Comparison of ENCODE assay signal across 14 cellular contexts in genomic region chr20:56859751-56860366, GRCh38.
DNase-seq lines count a peak whose midpoint lies in the region; ATAC-seq and TF ChIP-seq lines count a peak whose summit lies in the region.
"Had no signal": no experiment of that assay in that cellular context is flagged by ENCODE, and none has a peak within 500 bp of the region (broad histone marks: within the 10 kb centered on the region; RNA-seq: fewer than 3 reads in every experiment).

No MANE protein-coding gene starts in this region.

- no peaks in the 10 kb centered on the region for H3K9me3 Mint-ChIP-seq in nephron progenitor cell
- H3K9me3 Mint-ChIP-seq: activated naive CD4-positive, alpha-beta T cell treated with anti-CD3 and anti-CD28 coated beads for 36 hours; nephron had no signal

- H3K36me3 ChIP-seq in BJ (ENCODE audit: control insufficient read depth, insufficient read depth, low read length) = no peaks in the 10 kb centered on the region

- in situ Hi-C loops in GM13977 (cut with MboI; ENCODE audit: low pct_unique_long_range_greater_than_20kb, low sequenced_read_pairs, unreplicated experiment) = no loop called here

- no peak for DNase-seq in BJ (ENCODE audit: low read depth)
- DNase-seq in RPMI7951 (ENCODE audit: low read depth) = peak; percentile 72
- DNase-seq in foreskin melanocyte = peak; percentile 32
- peak; percentile 49 for DNase-seq in nephron progenitor cell
- DNase-seq in NCI-H2081 treated with DMSO at 0.1 percent for 48 hours (lab: John Stamatoyannopoulos, UW) = no peak
- DNase-seq in GM13977 (ENCODE audit: low spot score) = no peak
- no peak for DNase-seq in T-helper 17 cell
- no peak for DNase-seq in NCI-H2107 treated with DMSO at 0.1 percent for 48 hours (lab: John Stamatoyannopoulos, UW; ENCODE audit: unreplicated experiment)
- DNase-seq: activated CD8-positive, alpha-beta memory T cell treated with anti-CD3 and anti-CD28 coated beads, Interleukin-2, amount 10 ng/mL, durations not matched to agents 7 days and 5 days; activated naive CD4-positive, alpha-beta T cell treated with anti-CD3 and anti-CD28 coated beads for 36 hours; CD8-positive, alpha-beta memory T cell; head of caudate nucleus had no signal

- ATAC-seq in T-helper 17 cell = no peak
- ATAC-seq: activated CD8-positive, alpha-beta memory T cell treated with anti-CD3 and anti-CD28 coated beads, Interleukin-2, amount 10 ng/mL, durations not matched to agents 7 days and 5 days had no signal

- peaks cover 7% of the 10 kb centered on the region for H3K27me3 Mint-ChIP-seq in nephron progenitor cell (ENCODE audit: low read depth, poor library complexity)
- H3K27me3 Mint-ChIP-seq in T-helper 17 cell = peaks cover 38% of the 10 kb centered on the region

- H3K4me3 Mint-ChIP-seq in nephron progenitor cell = peak overlapping the region; percentile 65
- no peak overlapping the region for H3K4me3 Mint-ChIP-seq in T-helper 17 cell
- H3K4me3 Mint-ChIP-seq: activated CD8-positive, alpha-beta memory T cell treated with anti-CD3 and anti-CD28 coated beads, Interleukin-2, amount 10 ng/mL, durations not matched to agents 7 days and 5 days; activated naive CD4-positive, alpha-beta T cell treated with anti-CD3 and anti-CD28 coated beads for 36 hours; CD8-positive, alpha-beta memory T cell; nephron; stimulated activated memory B cell treated with anti-CD40 and anti-IgM and Interleukin-4, amounts not matched to agents 10 μg/mL and 1 μg/mL and 100 μg/mL, for 72 hours had no signal

- no peak overlapping the region for H3K27ac Mint-ChIP-seq in nephron progenitor cell
- no peak overlapping the region for H3K27ac Mint-ChIP-seq in T-helper 17 cell
- H3K27ac Mint-ChIP-seq: activated CD8-positive, alpha-beta memory T cell treated with anti-CD3 and anti-CD28 coated beads, Interleukin-2, amount 10 ng/mL, durations not matched to agents 7 days and 5 days; activated naive CD4-positive, alpha-beta T cell treated with anti-CD3 and anti-CD28 coated beads for 36 hours; CD8-positive, alpha-beta memory T cell; stimulated activated memory B cell treated with anti-CD40 and anti-IgM and Interleukin-4, amounts not matched to agents 10 μg/mL and 1 μg/mL and 100 μg/mL, for 72 hours had no signal

- H3K9me3 ChIP-seq in T-helper 17 cell (ENCODE audit: control insufficient read depth, low read length, poor library complexity, severe bottlenecking) = no peaks in the 10 kb centered on the region

- H3K4me1 Mint-ChIP-seq in nephron progenitor cell = peaks cover 55% of the 10 kb centered on the region
- H3K4me1 Mint-ChIP-seq in T-helper 17 cell = no peaks in the 10 kb centered on the region
- H3K4me1 Mint-ChIP-seq: activated CD8-positive, alpha-beta memory T cell treated with anti-CD3 and anti-CD28 coated beads, Interleukin-2, amount 10 ng/mL, durations not matched to agents 7 days and 5 days; CD8-positive, alpha-beta memory T cell; stimulated activated memory B cell treated with anti-CD40 and anti-IgM and Interleukin-4, amounts not matched to agents 10 μg/mL and 1 μg/mL and 100 μg/mL, for 72 hours had no signal

- peaks cover 19% of the 10 kb centered on the region for H3K27me3 ChIP-seq in BJ (ENCODE audit: control insufficient read depth, insufficient read depth, low read length)

- H3K36me3 Mint-ChIP-seq in nephron progenitor cell (ENCODE audit: low read depth) (no peaks in the 10 kb centered on the region), T-helper 17 cell (ENCODE audit: low read depth) (no peaks in the 10 kb centered on the region)
- H3K36me3 Mint-ChIP-seq: activated CD8-positive, alpha-beta memory T cell treated with anti-CD3 and anti-CD28 coated beads, Interleukin-2, amount 10 ng/mL, durations not matched to agents 7 days and 5 days; CD8-positive, alpha-beta memory T cell; stimulated activated memory B cell treated with anti-CD40 and anti-IgM and Interleukin-4, amounts not matched to agents 10 μg/mL and 1 μg/mL and 100 μg/mL, for 72 hours had no signal

- POLR2A ChIA-PET in BJ (lab: Charles Lee) = interaction anchor here (0.6 kb wide), 1 partner anchor 262 kb away, joined by 8 read pairs; no protein-coding TSS in a partner anchor

- CTCF ChIA-PET in BJ (lab: Yijun Ruan, JAX) = interaction anchor here (0.6 to 2.5 kb wide), 5 partner anchors 9 to 1556 kb away, joined by 3 to 9 read pairs (median 5); no protein-coding TSS in a partner anchor

- H3K4me3 ChIP-seq in BJ (ENCODE audit: low read depth, low read length) = peak overlapping the region; percentile 18; the same call in 1 of the 2 replicates

- TF ChIP-seq CTCF in BJ (IDR thresholded peaks at IDR 0.05; ENCODE audit: insufficient read depth, low read depth, low read length) (no peak), nephron progenitor cell (IDR thresholded peaks at IDR 0.05) (no peak), GM13977 (IDR thresholded peaks at IDR 0.05; ENCODE audit: extremely low read depth, insufficient read depth, missing control alignments) (no peak)

Comparison
In these comparisons a context has a peak if more than half of its experiments do, and no peak if none do; other contexts are left out.
1. DNase-seq: peak in RPMI7951 (single experiment), foreskin melanocyte (single experiment) and nephron progenitor cell (single experiment); none in BJ (single experiment), NCI-H2081 treated with DMSO at 0.1 percent for 48 hours (single experiment), GM13977 (single experiment), T-helper 17 cell (0 of 3) and NCI-H2107 treated with DMSO at 0.1 percent for 48 hours (single experiment).